ENCODE assay signal across 8 cellular contexts in the genomic region with DNA sequence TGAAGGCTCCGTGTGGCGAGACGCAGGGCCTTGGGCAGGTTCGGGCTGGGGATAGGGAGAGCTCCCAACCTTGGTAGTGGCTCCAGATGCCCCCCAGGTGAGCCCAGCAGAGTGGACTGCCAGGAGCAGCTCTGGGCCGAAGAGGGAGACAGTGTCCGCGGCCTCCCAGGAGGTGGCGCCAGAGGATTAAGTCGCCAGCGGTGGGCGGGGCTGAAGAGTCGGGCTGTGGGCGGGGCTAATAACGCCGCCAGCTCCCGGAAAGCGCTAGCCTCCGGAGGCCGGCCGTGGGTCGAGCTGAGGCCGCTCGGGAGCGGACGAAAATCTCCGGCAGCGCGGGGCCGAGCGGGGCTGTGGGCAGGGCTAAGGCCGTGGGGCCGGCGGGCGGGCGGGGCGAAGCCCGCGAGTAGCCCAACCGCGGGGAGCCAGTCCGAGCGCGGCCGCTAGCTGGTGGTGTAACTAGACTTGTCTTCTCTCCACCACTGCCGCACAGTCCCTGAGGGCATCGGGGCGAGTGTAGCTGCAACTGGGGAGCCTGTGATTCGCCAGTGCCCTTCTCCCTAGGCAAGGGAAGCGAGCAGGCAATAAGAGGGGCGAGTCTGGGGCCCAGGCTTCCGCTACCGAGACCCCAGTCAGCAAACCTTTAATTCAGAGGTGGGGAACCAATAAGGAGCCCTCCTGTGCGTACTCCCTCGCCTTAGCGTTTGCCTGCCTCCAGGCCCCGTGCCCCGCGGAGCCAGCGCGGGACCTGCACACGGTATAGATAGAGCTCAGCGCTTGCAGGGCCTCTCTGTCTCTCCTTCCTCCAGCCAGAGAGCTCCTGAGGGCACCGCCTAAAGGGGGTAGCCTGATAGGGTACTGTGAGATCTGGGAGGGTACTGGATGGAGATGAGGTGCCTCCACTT. TPM values are rescaled to one million over a fixed set of nuclear protein-coding genes. Genes with fewer than 3 reads are reported as not detected.
DNase-seq lines count a peak whose midpoint lies in the region; ATAC-seq and FAIRE-seq lines count a peak whose summit lies in the region.

No MANE protein-coding gene starts in this region.

- H3K18ac ChIP-seq in mesendoderm (ENCODE audit: low read length) = no peak overlapping the region

- WGBS in mesendoderm (ENCODE audit: extremely low coverage, insufficient coverage, low lambda C conversion rate) = no CpG with 5 or more reads among the region's 63 CpGs

- peak overlapping the region; percentile 42 for H3K27ac ChIP-seq in mesendoderm (ENCODE audit: low read depth, low read length)

- no peak overlapping the region for H4K8ac ChIP-seq in mesendoderm (ENCODE audit: low read depth, low read length)

- H3K4me3 Mint-ChIP-seq in effector memory CD8-positive, alpha-beta T cell = peak overlapping the region; percentile 77 to 78

- H3K4me3 ChIP-seq in mesendoderm (ENCODE audit: low read length) = peak overlapping the region; percentile 48

- H3K4me1 ChIP-seq in mesendoderm (ENCODE audit: control insufficient read depth, low read depth, low read length) = no peaks in the 10 kb centered on the region

- H3K56ac ChIP-seq in mesendoderm (ENCODE audit: low read length) = peak overlapping the region; percentile 88

- no peaks in the 10 kb centered on the region for H3K36me3 ChIP-seq in mesendoderm (ENCODE audit: control insufficient read depth, insufficient read depth, low read length)

- in situ Hi-C loops in Caki2 (cut with HindIII; ENCODE audit: low pct_unique_long_range_greater_than_20kb, low sequenced_read_pairs) = no loop called here

- peak; percentile 88 for ATAC-seq in GM21367 (IDR thresholded peaks at IDR 0.05; ENCODE audit: unreplicated experiment)
- peak; percentile 93 for ATAC-seq in effector memory CD8-positive, alpha-beta T cell (replicated peaks)

- no peak overlapping the region for H3K23ac ChIP-seq in mesendoderm (ENCODE audit: low read length)

- H3K9me3 Mint-ChIP-seq in effector memory CD8-positive, alpha-beta T cell = no peaks in the 10 kb centered on the region

- no peak overlapping the region for H2BK120ac ChIP-seq in mesendoderm (ENCODE audit: low read depth, low read length)

- H2AK5ac ChIP-seq in mesendoderm (ENCODE audit: low read length) = no peak overlapping the region

- H3K27me3 Mint-ChIP-seq in effector memory CD8-positive, alpha-beta T cell = peaks cover 6 to 8% of the 10 kb centered on the region in 2 donors

- peaks cover 2% of the 10 kb centered on the region for H3K27me3 ChIP-seq in mesendoderm (ENCODE audit: insufficient read depth, low read length, poor library complexity)

- no peak overlapping the region for H2BK15ac ChIP-seq in mesendoderm (replicated peaks; ENCODE audit: low read depth)

- no peak overlapping the region for H4K5ac ChIP-seq in mesendoderm (ENCODE audit: low read length)

- no peak overlapping the region for H2BK5ac ChIP-seq in mesendoderm (ENCODE audit: low read length)

- FAIRE-seq in HTR-8/SVneo (lab: Jason Lieb, UNC) = peak; percentile 97

- no peaks in the 10 kb centered on the region for H3K36me3 Mint-ChIP-seq in effector memory CD8-positive, alpha-beta T cell (ENCODE audit: insufficient read depth)

- peak overlapping the region; percentile 30 to 38 for H3K27ac Mint-ChIP-seq in effector memory CD8-positive, alpha-beta T cell

- peak; percentile 85 for DNase-seq in Caki2 (ENCODE audit: low read depth)
- peak; percentile 86 for DNase-seq in HTR-8/SVneo (ENCODE audit: insufficient read length, low spot score)
- peak; percentile 91 to 94 for DNase-seq in NOMO-1 (lab: John Stamatoyannopoulos, UW; ENCODE audit: unreplicated experiment in 2 of 2)
- peak; percentile 81 to 97 (median 95) for DNase-seq in activated CD8-positive, alpha-beta memory T cell treated with anti-CD3 and anti-CD28 coated beads for 48 hours (ENCODE audit: low read depth in 2 of 3, low spot score in 2 of 3)
- DNase-seq in effector memory CD8-positive, alpha-beta T cell = peak; percentile 93 to 97 (median 94)
- DNase-seq in mesendoderm = peak; percentile 94
- DNase-seq in stimulated activated CD8-positive, alpha-beta memory T cell treated with anti-CD3 and anti-CD28 coated beads, Interleukin-12 subunit alpha, Interleukin-12 subunit beta, amount 100 ng/mL, for 4 hours (ENCODE audit: low read depth) = peak; percentile 83

- no peaks in the 10 kb centered on the region for H3K79me2 ChIP-seq in mesendoderm (ENCODE audit: control insufficient read depth, insufficient read depth, low read length)

- H3K79me1 ChIP-seq in mesendoderm (ENCODE audit: low read length) = no peaks in the 10 kb centered on the region

- peak overlapping the region; percentile 77 for H3K4me2 ChIP-seq in mesendoderm (ENCODE audit: low read length)

- H3K4me1 Mint-ChIP-seq in effector memory CD8-positive, alpha-beta T cell (ENCODE audit: low read depth in 2 of 2) = peaks cover 3 to 9% of the 10 kb centered on the region in 2 donors

- no peak overlapping the region for H3K4ac ChIP-seq in mesendoderm (ENCODE audit: low read depth, low read length)

- peak overlapping the region; percentile 82 for H3K9ac ChIP-seq in mesendoderm (ENCODE audit: low read length)

RNA-seq across cellular contexts. Expression of a gene that starts 14.4 kb away (rescaled TPM):
- 0.03 TPM in 1 of 2 replicates, not detected in the other for total RNA-seq in Caki2 (2014; rRNA removed; shearing (Covaris generic); ENCODE audit: low replicate concordance)
- polyA plus RNA-seq in mesendoderm (2013, experiment 1 of 2) = 0.38 TPM
- polyA plus RNA-seq in mesendoderm (2013, experiment 2 of 2) = 0.43 TPM

Comparison
In these comparisons a context has a peak if more than half of its experiments do, and no peak if none do; other contexts are left out.
1. Peak in every context shown above with its lines: DNase-seq, ATAC-seq, H3K4me3 ChIP-seq and H3K27ac ChIP-seq.